ENCODE assay signal across 8 cellular contexts in genomic region chr1:225735252-225736149, GRCh38. TPM values are rescaled to one million over a fixed set of nuclear protein-coding genes. Genes with fewer than 3 reads are reported as not detected.
DNase-seq lines count a peak whose midpoint lies in the region; ATAC-seq and TF ChIP-seq lines count a peak whose summit lies in the region.

No MANE protein-coding gene starts in this region.

- H3K27ac ChIP-seq in Peyer's patch = peak overlapping the region; percentile 21 to 57 (median 39)

- H3K27ac Mint-ChIP-seq in activated CD4-positive, alpha-beta T cell treated with anti-CD3 and anti-CD28 coated beads, Interleukin-2, amount 10 ng/mL, durations not matched to agents 7 days and 5 days = no peak overlapping the region

- POLR2A ChIA-PET in activated CD4-positive, alpha-beta T cell treated with anti-CD3 and anti-CD28 coated beads, Interleukin-2, amount 10 ng/mL, durations not matched to agents 7 days and 5 days (lab: Charles Lee) = interaction anchor here (0.6 kb wide), 1 partner anchor 103 kb away, joined by 5 read pairs; no protein-coding TSS in a partner anchor

- H3K4me3 Mint-ChIP-seq in activated CD4-positive, alpha-beta T cell treated with anti-CD3 and anti-CD28 coated beads, Interleukin-2, amount 10 ng/mL, durations not matched to agents 7 days and 5 days = no peak overlapping the region

- no peaks in the 10 kb centered on the region for H3K9me3 Mint-ChIP-seq in activated CD4-positive, alpha-beta T cell treated with anti-CD3 and anti-CD28 coated beads, Interleukin-2, amount 10 ng/mL, durations not matched to agents 7 days and 5 days

- no peak for TF ChIP-seq POLR2A in Peyer's patch (IDR thresholded peaks at IDR 0.05)

- H3K4me1 ChIP-seq in Peyer's patch = peaks cover 0 to 8% (median 0%) of the 10 kb centered on the region in 4 donors

- no peaks in the 10 kb centered on the region for H3K4me1 Mint-ChIP-seq in activated CD4-positive, alpha-beta T cell treated with anti-CD3 and anti-CD28 coated beads, Interleukin-2, amount 10 ng/mL, durations not matched to agents 7 days and 5 days

- DNase-seq in Daoy (ENCODE audit: low read depth) = peak; percentile 97
- peak in 2 of 3 donors; percentile 22 to 59 for DNase-seq in Peyer's patch
- peak; percentile 83 for DNase-seq in Right ventricle myocardium inferior (ENCODE audit: missing footprints)
- DNase-seq in renal cortical epithelial cell (ENCODE audit: low read depth) = peak; percentile 99
- no peak for DNase-seq in activated CD4-positive, alpha-beta T cell treated with anti-CD3 and anti-CD28 coated beads, Interleukin-2, amount 10 ng/mL, durations not matched to agents 7 days and 5 days
- no peak for DNase-seq in stimulated activated CD4-positive, alpha-beta T cell treated with anti-CD3 and anti-CD28 coated beads, Interleukin-4, amount 100 ng/mL, for 24 hours
- DNase-seq in NCI-H146 treated with DMSO at 0.1 percent for 48 hours (lab: John Stamatoyannopoulos, UW; ENCODE audit: unreplicated experiment) = no peak

- H3K27me3 Mint-ChIP-seq in activated CD4-positive, alpha-beta T cell treated with anti-CD3 and anti-CD28 coated beads, Interleukin-2, amount 10 ng/mL, durations not matched to agents 7 days and 5 days = peaks cover 2% of the 10 kb centered on the region

- no peaks in the 10 kb centered on the region for H3K36me3 ChIP-seq in Peyer's patch

- H3K4me3 ChIP-seq in Peyer's patch = no peak overlapping the region

- no peaks in the 10 kb centered on the region for H3K9me3 ChIP-seq in Peyer's patch

- no peak for TF ChIP-seq CTCF in Peyer's patch (IDR thresholded peaks at IDR 0.05)

- intact Hi-C loops in Right ventricle myocardium inferior (cut with DNase I) = no loop called here

- H3K36me3 Mint-ChIP-seq in activated CD4-positive, alpha-beta T cell treated with anti-CD3 and anti-CD28 coated beads, Interleukin-2, amount 10 ng/mL, durations not matched to agents 7 days and 5 days (ENCODE audit: low read depth) = no peaks in the 10 kb centered on the region

- H3K27me3 ChIP-seq in Peyer's patch = no peaks in the 10 kb centered on the region

- CTCF ChIA-PET in activated CD4-positive, alpha-beta T cell treated with anti-CD3 and anti-CD28 coated beads, Interleukin-2, amount 10 ng/mL, durations not matched to agents 7 days and 5 days (lab: Charles Lee) = interaction anchor here (0.5 to 1.4 kb wide), 3 partner anchors 13 to 99 kb away, joined by 3 read pairs; partner anchors contain the start of gene SRP9

- ATAC-seq in Right ventricle myocardium inferior = peak; percentile 94
- ATAC-seq in GM21717 (IDR thresholded peaks at IDR 0.05; ENCODE audit: unreplicated experiment) = no peak

RNA-seq across cellular contexts. Expression of gene SRP9, which starts 42.1 kb away (rescaled TPM):
- total RNA-seq in Daoy (2014; rRNA removed; shearing (Covaris generic)) = 363 and 488 TPM in 2 replicates
- total RNA-seq in Peyer's patch (100 to 1,000 TPM in 3 of 4 donors, 10 to 100 TPM in 1; 67.9 to 153 (median 131) TPM), Right ventricle myocardium inferior (192 TPM), renal cortical epithelial cell (360 and 486 TPM in 2 replicates)
- 100 to 1,000 TPM; 219 to 249 TPM for total RNA-seq in activated CD4-positive, alpha-beta T cell treated with anti-CD3 and anti-CD28 coated beads, Interleukin-2, amount 10 ng/mL, durations not matched to agents 7 days and 5 days

Comparison
In these comparisons a context has a peak if more than half of its experiments do, and no peak if none do; other contexts are left out.
1. DNase-seq: peak in Daoy (single experiment), Peyer's patch (2 of 3), Right ventricle myocardium inferior (single experiment) and renal cortical epithelial cell (single experiment); none in activated CD4-positive, alpha-beta T cell treated with anti-CD3 and anti-CD28 coated beads, Interleukin-2, amount 10 ng/mL, durations not matched to agents 7 days and 5 days (single experiment), stimulated activated CD4-positive, alpha-beta T cell treated with anti-CD3 and anti-CD28 coated beads, Interleukin-4, amount 100 ng/mL, for 24 hours (single experiment) and NCI-H146 treated with DMSO at 0.1 percent for 48 hours (single experiment).